In genomic region chr3:126760541-126760940, GRCh38 we compare ENCODE assay signal across 37 cellular contexts.
"Had no signal": no experiment of that assay in that cellular context is flagged by ENCODE, and none has a peak within 500 bp of the region (broad histone marks: within the 10 kb centered on the region; RNA-seq: fewer than 3 reads in every experiment).

No MANE protein-coding gene starts in this region.

- H3K27me3 ChIP-seq: adrenal gland, body of pancreas, brain microvascular endothelial cell, cardiac muscle cell had no signal

- H3K4me1 Mint-ChIP-seq: activated CD4-positive, alpha-beta T cell treated with anti-CD3 and anti-CD28 coated beads, Interleukin-2, amount 10 ng/mL, durations not matched to agents 24 days and 14 days; activated naive CD8-positive, alpha-beta T cell treated with anti-CD3 and anti-CD28 coated beads for 36 hours; central memory CD8-positive, alpha-beta T cell had no signal

- H3K27me3 Mint-ChIP-seq: activated B cell treated with CpG ODN at 0.5 μM for 24 hours; activated CD4-positive, alpha-beta memory T cell treated with anti-CD3 and anti-CD28 coated beads for 36 hours; activated CD8-positive, alpha-beta T cell treated with anti-CD3 and anti-CD28 coated beads for 36 hours; activated naive CD8-positive, alpha-beta T cell treated with anti-CD3 and anti-CD28 coated beads for 36 hours; activated T-helper 17 cell treated with anti-CD3 and anti-CD28 coated beads, Interleukin-2, amount 50 U/mL, for 72 hours; central memory CD8-positive, alpha-beta T cell had no signal

- DNase-seq: activated B cell treated with CpG ODN at 0.5 μM for 24 hours; activated CD4-positive, alpha-beta memory T cell treated with anti-CD3 and anti-CD28 coated beads for 36 hours; activated CD4-positive, alpha-beta T cell treated with anti-CD3 and anti-CD28 coated beads for 4 hours; activated CD4-positive, alpha-beta T cell treated with anti-CD3 and anti-CD28 coated beads, Interleukin-2, amount 10 ng/mL, durations not matched to agents 24 days and 14 days; activated CD4-positive, alpha-beta T cell treated with anti-CD3 and anti-CD28 coated beads, Interleukin-2, amount 50 U/mL, for 1 hour; activated CD4-positive, alpha-beta T cell treated with anti-CD3 and anti-CD28 coated beads, Interleukin-2, amount 50 U/mL, for 4 hours; activated CD4-positive, CD25-positive, alpha-beta regulatory T cell treated with anti-CD3 and anti-CD28 coated beads, Interleukin-2, amount 50 U/mL, for 72 hours; activated CD8-positive, alpha-beta memory T cell treated with anti-CD3 and anti-CD28 coated beads, Interleukin-2, amount 50 U/mL, for 4 hours; activated CD8-positive, alpha-beta T cell treated with anti-CD3 and anti-CD28 coated beads for 36 hours; activated effector memory CD4-positive, alpha-beta T cell treated with anti-CD3 and anti-CD28 coated beads, Interleukin-2, amount 50 U/mL, for 16 hours; activated gamma-delta T cell treated with Interleukin-2 at 50 U/mL for 16 hours; activated naive CD4-positive, alpha-beta T cell; activated naive CD4-positive, alpha-beta T cell treated with anti-CD3 and anti-CD28 coated beads for 36 hours; activated naive CD4-positive, alpha-beta T cell treated with anti-CD3 and anti-CD28 coated beads, Interleukin-2, amount 50 U/mL, for 16 hours; activated naive CD8-positive, alpha-beta T cell treated with anti-CD3 and anti-CD28 coated beads for 36 hours; activated T-cell treated with anti-CD3 and anti-CD28 coated beads for 4 hours; activated T-cell treated with anti-CD3 and anti-CD28 coated beads, Interleukin-2, amount 50 U/mL, for 1 hour; activated T-cell treated with anti-CD3 and anti-CD28 coated beads, Interleukin-2, amount 50 U/mL, for 4 hours; activated T-cell treated with anti-CD3 and anti-CD28 coated beads, Interleukin-2, amount 50 U/mL, for 72 hours; adrenal gland; amniotic stem cell; aorta; body of pancreas; brain microvascular endothelial cell; caudate nucleus; cerebellar nuclear complex; T-helper 1 cell; T-helper 2 cell; T-helper 9 cell had no signal

- H3K9me3 Mint-ChIP-seq: activated B cell treated with CpG ODN at 0.5 μM for 24 hours; activated CD4-positive, alpha-beta memory T cell treated with anti-CD3 and anti-CD28 coated beads for 36 hours; activated CD4-positive, alpha-beta T cell treated with anti-CD3 and anti-CD28 coated beads, Interleukin-2, amount 10 ng/mL, durations not matched to agents 24 days and 14 days; activated CD8-positive, alpha-beta T cell treated with anti-CD3 and anti-CD28 coated beads for 36 hours; activated naive CD4-positive, alpha-beta T cell treated with anti-CD3 and anti-CD28 coated beads for 36 hours; activated T-cell treated with anti-CD3 and anti-CD28 coated beads, Interleukin-2, amount 50 U/mL, for 4 hours; activated T-helper 1 cell treated with anti-CD3 and anti-CD28 coated beads, Interleukin-12 subunit alpha, Interleukin-12 subunit beta, Interleukin-2, Interleukin-4 antibody, amounts not matched to agents 30 ng/mL and 10 ng/mL and 1 ng/mL, durations not matched to agents 14 hours and 24 hours and 36 hours; central memory CD8-positive, alpha-beta T cell; T-helper 1 cell treated with Interleukin-12 subunit alpha and Interleukin-12 subunit beta and Interleukin-4 antibody, amounts not matched to agents 30 μg/mL and 1 μg/mL, for 36 hours; T-helper 2 cell treated with Interferon-gamma antibody and Interleukin-4, amounts not matched to agents 5 μg/mL and 100 μg/mL, for 36 hours had no signal

- H3K4me3 ChIP-seq: adrenal gland, body of pancreas, cardiac muscle cell had no signal

- ATAC-seq: activated CD8-positive, alpha-beta T cell treated with anti-CD3 and anti-CD28 coated beads for 36 hours; activated naive CD4-positive, alpha-beta T cell treated with anti-CD3 and anti-CD28 coated beads, Interleukin-2, amount 50 U/mL, for 72 hours; activated T-cell treated with anti-CD3 and anti-CD28 coated beads, Interleukin-2, amount 50 U/mL, for 4 hours; activated T-cell treated with anti-CD3 and anti-CD28 coated beads, Interleukin-2, amount 50 U/mL, for 72 hours; activated T-helper 17 cell treated with anti-CD3 and anti-CD28 coated beads, Interleukin-2, amount 50 U/mL, for 72 hours; body of pancreas had no signal

- H3K4me3 Mint-ChIP-seq: activated B cell treated with CpG ODN at 0.5 μM for 24 hours; activated CD4-positive, alpha-beta memory T cell treated with anti-CD3 and anti-CD28 coated beads for 36 hours; activated CD4-positive, alpha-beta T cell treated with anti-CD3 and anti-CD28 coated beads, Interleukin-2, amount 10 ng/mL, durations not matched to agents 24 days and 14 days; activated CD8-positive, alpha-beta T cell treated with anti-CD3 and anti-CD28 coated beads for 36 hours; activated naive CD4-positive, alpha-beta T cell treated with anti-CD3 and anti-CD28 coated beads for 36 hours; activated naive CD8-positive, alpha-beta T cell treated with anti-CD3 and anti-CD28 coated beads for 36 hours; activated T-cell treated with anti-CD3 and anti-CD28 coated beads, Interleukin-2, amount 50 U/mL, for 4 hours; activated T-cell treated with anti-CD3 and anti-CD28 coated beads, Interleukin-2, amount 50 U/mL, for 72 hours; activated T-helper 1 cell treated with anti-CD3 and anti-CD28 coated beads, Interleukin-12 subunit alpha, Interleukin-12 subunit beta, Interleukin-2, Interleukin-4 antibody, amounts not matched to agents 30 ng/mL and 10 ng/mL and 1 ng/mL, durations not matched to agents 14 hours and 24 hours and 36 hours; activated T-helper 17 cell treated with anti-CD3 and anti-CD28 coated beads, Interleukin-2, amount 50 U/mL, for 72 hours; central memory CD8-positive, alpha-beta T cell; T-helper 1 cell treated with Interleukin-12 subunit alpha and Interleukin-12 subunit beta and Interleukin-4 antibody, amounts not matched to agents 30 μg/mL and 1 μg/mL, for 36 hours; T-helper 2 cell treated with Interferon-gamma antibody and Interleukin-4, amounts not matched to agents 5 μg/mL and 100 μg/mL, for 36 hours had no signal

- H3K27ac ChIP-seq: adrenal gland, body of pancreas, brain microvascular endothelial cell, cardiac muscle cell, VCaP had no signal

- H3K27ac Mint-ChIP-seq: activated B cell treated with CpG ODN at 0.5 μM for 24 hours; activated CD4-positive, alpha-beta memory T cell treated with anti-CD3 and anti-CD28 coated beads for 36 hours; activated CD4-positive, alpha-beta T cell treated with anti-CD3 and anti-CD28 coated beads, Interleukin-2, amount 10 ng/mL, durations not matched to agents 24 days and 14 days; activated CD8-positive, alpha-beta T cell treated with anti-CD3 and anti-CD28 coated beads for 36 hours; activated naive CD4-positive, alpha-beta T cell treated with anti-CD3 and anti-CD28 coated beads for 36 hours; activated naive CD4-positive, alpha-beta T cell treated with anti-CD3 and anti-CD28 coated beads, Interleukin-2, amount 50 U/mL, for 72 hours; activated naive CD8-positive, alpha-beta T cell treated with anti-CD3 and anti-CD28 coated beads for 36 hours; activated T-cell treated with anti-CD3 and anti-CD28 coated beads, Interleukin-2, amount 50 U/mL, for 72 hours; activated T-helper 1 cell treated with anti-CD3 and anti-CD28 coated beads, Interleukin-12 subunit alpha, Interleukin-12 subunit beta, Interleukin-2, Interleukin-4 antibody, amounts not matched to agents 30 ng/mL and 10 ng/mL and 1 ng/mL, durations not matched to agents 14 hours and 24 hours and 36 hours; activated T-helper 17 cell treated with anti-CD3 and anti-CD28 coated beads, Interleukin-2, amount 50 U/mL, for 72 hours; T-helper 1 cell treated with Interleukin-12 subunit alpha and Interleukin-12 subunit beta and Interleukin-4 antibody, amounts not matched to agents 30 μg/mL and 1 μg/mL, for 36 hours; T-helper 2 cell treated with Interferon-gamma antibody and Interleukin-4, amounts not matched to agents 5 μg/mL and 100 μg/mL, for 36 hours had no signal
